ENCODE assay signal across 38 cellular contexts in genomic region chr12:52851787-52852186, GRCh38. TPM values are rescaled to one million over a fixed set of nuclear protein-coding genes. Genes with fewer than 3 reads are reported as not detected.
"Had no signal": no experiment of that assay in that cellular context is flagged by ENCODE, and none has a peak within 500 bp of the region (broad histone marks: within the 10 kb centered on the region; RNA-seq: fewer than 3 reads in every experiment).

No MANE protein-coding gene starts in this region.

- H3K9me3 ChIP-seq: MG63 had no signal

- H3K36me3 ChIP-seq: MG63 had no signal

- H3K4me3 ChIP-seq: MG63 had no signal

- DNase-seq: Karpas-422, Kasumi-1, MG63, MM.1S, MV-4-11, NCI-H1048, NCI-H1092, NCI-H1092 treated with DMSO at 0.1 percent for 48 hours, NCI-H1105, NCI-H1105 treated with DMSO at 0.1 percent for 48 hours, NCI-H1417, NCI-H1417 treated with DMSO at 0.1 percent for 48 hours, NCI-H1436, NCI-H1436 treated with DMSO at 0.1 percent for 48 hours, NCI-H146, NCI-H1694, NCI-H1694 treated with DMSO at 0.1 percent for 48 hours, NCI-H187, NCI-H187 treated with DMSO at 0.1 percent for 48 hours, NCI-H1930, NCI-H2029, NCI-H2029 treated with DMSO at 0.1 percent for 48 hours, NCI-H2081, NCI-H2081 treated with DMSO at 0.1 percent for 48 hours, NCI-H2107, NCI-H2171, NCI-H2171 treated with DMSO at 0.1 percent for 48 hours, NCI-H2227 treated with DMSO at 0.1 percent for 48 hours, NCI-H226, NCI-H345, NCI-H446, NCI-H446 treated with DMSO at 0.1 percent for 48 hours, NCI-H510A, NCI-H510A treated with DMSO at 0.1 percent for 48 hours had no signal

RNA-seq across cellular contexts. Expression of gene KRT78, which starts 3.0 kb away (rescaled TPM):
- total RNA-seq: LHCN-M2, MCF 10A, NCI-H460 had no signal

RNA-seq across cellular contexts. Expression of gene KRT79, which starts 17.7 kb away (rescaled TPM):
- total RNA-seq: LHCN-M2, M059J, MCF 10A, NCI-H460 had no signal

RNA-seq across cellular contexts. Expression of gene KRT4, which starts 37.9 kb away (rescaled TPM):
- total RNA-seq: LHCN-M2, M059J, MCF 10A, NCI-H460 had no signal

RNA-seq across cellular contexts. Expression of gene KRT8, which starts 53.1 kb away (rescaled TPM):
- total RNA-seq: LHCN-M2 had no signal

RNA-seq across cellular contexts. Expression of gene KRT3, which starts 55.9 kb away (rescaled TPM):
- total RNA-seq: LHCN-M2, M059J, MCF 10A, NCI-H460 had no signal
